8 cellular contexts compared by ENCODE assay signal in the genomic region with DNA sequence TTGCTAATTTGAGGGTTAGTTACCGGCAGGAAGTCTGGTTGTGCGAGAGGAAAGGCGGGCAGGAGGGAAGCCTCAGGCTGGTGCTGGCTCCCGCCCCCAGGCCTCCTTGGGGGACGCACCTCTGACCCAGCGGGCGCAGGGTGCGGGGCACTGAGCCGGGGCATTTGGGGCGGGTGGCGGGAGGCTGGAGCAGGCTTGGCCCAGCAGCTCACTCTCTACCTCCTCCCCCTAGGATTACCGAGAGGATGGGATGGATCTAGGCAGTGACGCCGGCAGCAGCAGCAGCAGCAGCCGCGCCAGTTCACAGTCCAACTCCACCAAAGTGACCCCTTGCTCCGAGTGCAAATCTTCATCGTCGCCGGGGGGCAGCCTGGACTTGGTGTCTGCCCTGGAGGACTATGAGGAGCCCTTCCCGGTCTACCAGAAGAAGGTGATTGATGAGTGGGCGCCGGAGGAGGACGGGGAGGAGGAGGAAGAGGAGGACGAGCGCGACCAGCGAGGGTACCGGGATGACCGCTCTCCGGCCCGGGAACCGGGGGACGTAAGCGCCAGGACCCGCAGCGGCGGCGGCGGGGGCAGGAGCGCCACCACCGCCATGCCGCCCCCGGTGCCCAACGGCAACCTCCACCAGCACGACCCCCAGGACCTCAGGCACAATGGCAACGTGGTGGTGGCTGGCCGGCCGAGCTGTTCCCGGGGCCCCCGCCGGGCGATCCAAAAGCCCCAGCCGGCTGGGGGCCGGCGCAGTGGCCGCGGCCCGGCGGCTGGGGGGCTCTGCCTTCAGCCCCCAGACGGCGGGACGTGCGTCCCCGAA.
DNase-seq lines count a peak whose midpoint lies in the region; ATAC-seq, FAIRE-seq and TF ChIP-seq lines count a peak whose summit lies in the region.

No MANE protein-coding gene starts in this region.

- TF ChIP-seq RAD21 in Ishikawa (IDR thresholded peaks at IDR 0.05; ENCODE audit: low read depth): no peak

- H3K36me3 Mint-ChIP-seq in activated T-helper 2 cell treated with anti-CD3 and anti-CD28 coated beads, Interferon-gamma antibody, Interleukin-2, Interleukin-4, amounts not matched to agents 10 μg/mL and 5 μg/mL and 100 μg/mL, durations not matched to agents 14 hours and 24 hours and 36 hours (ENCODE audit: low read depth): no peaks in the 10 kb centered on the region
- no peaks in the 10 kb centered on the region for H3K36me3 Mint-ChIP-seq in neural crest cell (ENCODE audit: low read depth)

- H3K27ac Mint-ChIP-seq in activated T-helper 2 cell treated with anti-CD3 and anti-CD28 coated beads, Interferon-gamma antibody, Interleukin-2, Interleukin-4, amounts not matched to agents 10 μg/mL and 5 μg/mL and 100 μg/mL, durations not matched to agents 14 hours and 24 hours and 36 hours: peak overlapping the region; percentile 44
- H3K27ac Mint-ChIP-seq in neural crest cell (ENCODE audit: unreplicated experiment): peak overlapping the region; percentile 74

- H3K4me3 Mint-ChIP-seq in activated T-helper 2 cell treated with anti-CD3 and anti-CD28 coated beads, Interferon-gamma antibody, Interleukin-2, Interleukin-4, amounts not matched to agents 10 μg/mL and 5 μg/mL and 100 μg/mL, durations not matched to agents 14 hours and 24 hours and 36 hours (ENCODE audit: low read depth): peak overlapping the region; percentile 85
- peak overlapping the region; percentile 99 for H3K4me3 Mint-ChIP-seq in neural crest cell

- H3K27me3 Mint-ChIP-seq in activated T-helper 2 cell treated with anti-CD3 and anti-CD28 coated beads, Interferon-gamma antibody, Interleukin-2, Interleukin-4, amounts not matched to agents 10 μg/mL and 5 μg/mL and 100 μg/mL, durations not matched to agents 14 hours and 24 hours and 36 hours (ENCODE audit: low read depth): peaks cover 66% of the 10 kb centered on the region
- H3K27me3 Mint-ChIP-seq in neural crest cell (ENCODE audit: low read depth): peaks cover 32% of the 10 kb centered on the region

- FAIRE-seq in frontal cortex (lab: Jason Lieb, UNC): no peak

- intact Hi-C loops in activated T-helper 2 cell treated with anti-CD3 and anti-CD28 coated beads, Interferon-gamma antibody, Interleukin-2, Interleukin-4, amounts not matched to agents 10 μg/mL and 5 μg/mL and 100 μg/mL, durations not matched to agents 14 hours and 24 hours and 36 hours (cut with micrococcal nuclease): loop anchor here (2.0 to 10.0 kb wide), 3 partner anchors 22 to 460 kb away; a partner anchor contains a TSS

- DNase-seq in AG20443 (ENCODE audit: low spot score): peak; percentile 76
- no peak for DNase-seq in activated T-helper 2 cell treated with anti-CD3 and anti-CD28 coated beads, Interferon-gamma antibody, Interleukin-2, Interleukin-4, amounts not matched to agents 10 μg/mL and 5 μg/mL and 100 μg/mL, durations not matched to agents 14 hours and 24 hours and 36 hours (ENCODE audit: low spot score)
- peak; percentile 37 to 72 for DNase-seq in frontal cortex (ENCODE audit: low spot score in 2 of 2)
- peak; percentile 44 for DNase-seq in neural crest cell (ENCODE audit: low read depth, low spot score)
- DNase-seq in activated gamma-delta T cell (lab: John Stamatoyannopoulos, UW): no peak

- peaks cover 16% of the 10 kb centered on the region for H3K4me1 Mint-ChIP-seq in activated T-helper 2 cell treated with anti-CD3 and anti-CD28 coated beads, Interferon-gamma antibody, Interleukin-2, Interleukin-4, amounts not matched to agents 10 μg/mL and 5 μg/mL and 100 μg/mL, durations not matched to agents 14 hours and 24 hours and 36 hours (ENCODE audit: low read depth)
- H3K4me1 Mint-ChIP-seq in neural crest cell: peaks cover 25% of the 10 kb centered on the region

- ATAC-seq in GM18517 (IDR thresholded peaks at IDR 0.05; ENCODE audit: unreplicated experiment): peak; percentile 28
- ATAC-seq in GM21526 (IDR thresholded peaks at IDR 0.05; ENCODE audit: low FRiP score, unreplicated experiment): no peak

- H3K9me3 Mint-ChIP-seq in activated T-helper 2 cell treated with anti-CD3 and anti-CD28 coated beads, Interferon-gamma antibody, Interleukin-2, Interleukin-4, amounts not matched to agents 10 μg/mL and 5 μg/mL and 100 μg/mL, durations not matched to agents 14 hours and 24 hours and 36 hours: no peaks in the 10 kb centered on the region
- no peaks in the 10 kb centered on the region for H3K9me3 Mint-ChIP-seq in neural crest cell

- no peak for TF ChIP-seq CTCF in neural crest cell (conservative IDR thresholded peaks at IDR 0.05)

- no peak for TF ChIP-seq EP300 in Ishikawa (IDR thresholded peaks at IDR 0.05; ENCODE audit: borderline replicate concordance)

TF ChIP-seq in Ishikawa, 13 proteins besides CTCF, POLR2A, EP300 and RAD21:
- no peak for TF ChIP-seq TEAD4 (IDR thresholded peaks at IDR 0.05)
- no peak; the same call in none of the 2 replicates for TF ChIP-seq ZBTB7A (IDR thresholded peaks at IDR 0.05; ENCODE audit: low read depth)
- TF ChIP-seq, protein P1, sequence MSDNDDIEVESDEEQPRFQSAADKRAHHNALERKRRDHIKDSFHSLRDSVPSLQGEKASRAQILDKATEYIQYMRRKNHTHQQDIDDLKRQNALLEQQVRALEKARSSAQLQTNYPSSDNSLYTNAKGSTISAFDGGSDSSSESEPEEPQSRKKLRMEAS (IDR thresholded peaks at IDR 0.05): 0 out of 2 replicates have a peak, but pooled peaks have one; percentile 15
- TF ChIP-seq NFIC (IDR thresholded peaks at IDR 0.05): peak; percentile 15; the same call in 1 of the 2 replicates
- TF ChIP-seq CEBPB (IDR thresholded peaks at IDR 0.05): 0 out of 2 replicates have a peak, but pooled peaks have one; percentile 5
- no peak for TF ChIP-seq EGR1 (IDR thresholded peaks at IDR 0.05)

Comparison
In these comparisons a context has a peak if more than half of its experiments do, and no peak if none do; other contexts are left out.
1. DNase-seq: peak in AG20443 (single experiment), frontal cortex (2 of 2) and neural crest cell (single experiment); none in activated T-helper 2 cell treated with anti-CD3 and anti-CD28 coated beads, Interferon-gamma antibody, Interleukin-2, Interleukin-4, amounts not matched to agents 10 μg/mL and 5 μg/mL and 100 μg/mL, durations not matched to agents 14 hours and 24 hours and 36 hours (single experiment) and activated gamma-delta T cell (single experiment).